8 cellular contexts compared by ENCODE assay signal in genomic region chr19:43504426-43505185, GRCh38. TPM values are rescaled to one million over a fixed set of nuclear protein-coding genes. Genes with fewer than 3 reads are reported as not detected.
A peak's percentile ranks its signal among the peaks of the same experiment; 100 is the strongest.
DNase-seq lines count a peak whose midpoint lies in the region; ATAC-seq lines count a peak whose summit lies in the region.

TSS of gene PHLDB3 (minus strand) at chr19:43504746. CDS start at chr19:43504118, 628 bp downstream.

- H3K36me3 Mint-ChIP-seq in memory B cell = peaks cover 6% of the 10 kb centered on the region
- peaks cover 11% of the 10 kb centered on the region for H3K36me3 Mint-ChIP-seq in stimulated activated naive CD8-positive, alpha-beta T cell treated with anti-CD3 and anti-CD28 coated beads, Interleukin-15, Interleukin-2, amounts not matched to agents 100 ng/mL and 50 ng/mL, for 24 hours (ENCODE audit: low read depth)

- H3K4me1 Mint-ChIP-seq in memory B cell = peaks cover 16% of the 10 kb centered on the region
- H3K4me1 Mint-ChIP-seq in stimulated activated naive CD8-positive, alpha-beta T cell treated with anti-CD3 and anti-CD28 coated beads, Interleukin-15, Interleukin-2, amounts not matched to agents 100 ng/mL and 50 ng/mL, for 24 hours (ENCODE audit: low read depth) = peaks cover 30% of the 10 kb centered on the region

- peak within 1 kb of the TSS; percentile 85 for H3K27ac Mint-ChIP-seq in memory B cell
- peak within 1 kb of the TSS; percentile 95 for H3K27ac Mint-ChIP-seq in stimulated activated naive CD8-positive, alpha-beta T cell treated with anti-CD3 and anti-CD28 coated beads, Interleukin-15, Interleukin-2, amounts not matched to agents 100 ng/mL and 50 ng/mL, for 24 hours

- H3K9me3 Mint-ChIP-seq in memory B cell = no peaks in the 10 kb centered on the region
- H3K9me3 Mint-ChIP-seq in stimulated activated naive CD8-positive, alpha-beta T cell treated with anti-CD3 and anti-CD28 coated beads, Interleukin-15, Interleukin-2, amounts not matched to agents 100 ng/mL and 50 ng/mL, for 24 hours = no peaks in the 10 kb centered on the region

- peak; percentile 37 for ATAC-seq in GM19395 (IDR thresholded peaks at IDR 0.05; ENCODE audit: unreplicated experiment)
- peak; percentile 23 for ATAC-seq in memory B cell (ENCODE audit: low read depth)

- no peaks in the 10 kb centered on the region for H3K27me3 Mint-ChIP-seq in memory B cell
- H3K27me3 Mint-ChIP-seq in stimulated activated naive CD8-positive, alpha-beta T cell treated with anti-CD3 and anti-CD28 coated beads, Interleukin-15, Interleukin-2, amounts not matched to agents 100 ng/mL and 50 ng/mL, for 24 hours = no peaks in the 10 kb centered on the region

- peak; percentile 39 for DNase-seq in Ammon's horn (ENCODE audit: low spot score)
- DNase-seq in HK-2 (ENCODE audit: unreplicated experiment) = peak; percentile 57
- peak; percentile 21 to 67 (median 23) for DNase-seq in T-helper 2 cell
- DNase-seq in dermis blood vessel endothelial cell = peak; percentile 39
- DNase-seq in memory B cell (ENCODE audit: low spot score in 2 of 2) = no peak
- DNase-seq in midbrain (lab: John Stamatoyannopoulos, UW) = no peak

- peak within 1 kb of the TSS; percentile 91 for H3K4me3 Mint-ChIP-seq in memory B cell
- H3K4me3 Mint-ChIP-seq in stimulated activated naive CD8-positive, alpha-beta T cell treated with anti-CD3 and anti-CD28 coated beads, Interleukin-15, Interleukin-2, amounts not matched to agents 100 ng/mL and 50 ng/mL, for 24 hours = peak within 1 kb of the TSS; percentile 90

RNA-seq across cellular contexts. Expression of gene PHLDB3, which starts in this region (rescaled TPM):
- 34.2 and 49.8 TPM in 2 replicates for total RNA-seq in dermis blood vessel endothelial cell

Comparison
In these comparisons a context has a peak if more than half of its experiments do, and no peak if none do; other contexts are left out.
1. DNase-seq: peak in Ammon's horn (single experiment), HK-2 (single experiment), T-helper 2 cell (5 of 5) and dermis blood vessel endothelial cell (single experiment); none in memory B cell (0 of 2) and midbrain (single experiment).